32 cellular contexts compared by ENCODE assay signal in genomic region chr11:132008226-132008625, GRCh38.
"Had no signal": no experiment of that assay in that cellular context is flagged by ENCODE, and none has a peak within 500 bp of the region (broad histone marks: within the 10 kb centered on the region; RNA-seq: fewer than 3 reads in every experiment).

No MANE protein-coding gene starts in this region.

- H3K9me3 Mint-ChIP-seq: nephron progenitor cell had no signal

- H3K9me3 ChIP-seq: neutrophil, ovary, psoas muscle, spleen, stomach, thoracic aorta, thyroid gland, tibial nerve, upper lobe of left lung, vagina had no signal

- H3K4me3 ChIP-seq: ovary, psoas muscle, skin epidermis, smooth muscle cell, spleen, stomach, thoracic aorta, thyroid gland, tibial nerve, upper lobe of left lung, vagina had no signal

- H3K36me3 Mint-ChIP-seq: naive B cell; naive thymus-derived CD8-positive, alpha-beta T cell; natural killer cell treated with Interleukin-12 subunit alpha and Interleukin-12 subunit beta and Interleukin-15 and Interleukin-18, amount 100 ng/mL, for 72 hours; stimulated activated memory B cell treated with anti-CD40 and anti-IgM and Interleukin-4, amounts not matched to agents 10 μg/mL and 1 μg/mL and 100 μg/mL, for 72 hours had no signal

- H3K27ac ChIP-seq: neutrophil, ovary, parathyroid adenoma, psoas muscle, skin epidermis, spleen, stomach, thoracic aorta, thyroid gland, tibial nerve, upper lobe of left lung, vagina had no signal

- ATAC-seq: naive thymus-derived CD8-positive, alpha-beta T cell; natural killer cell treated with Interleukin-12 subunit alpha and Interleukin-12 subunit beta and Interleukin-15 and Interleukin-18, amount 100 ng/mL, for 72 hours; psoas muscle; sciatic nerve; stimulated activated memory B cell treated with anti-CD40 and anti-IgM and Interleukin-4, amounts not matched to agents 10 μg/mL and 1 μg/mL and 100 μg/mL, for 72 hours had no signal

- H3K4me1 Mint-ChIP-seq: naive B cell; stimulated activated memory B cell treated with anti-CD40 and anti-IgM and Interleukin-4, amounts not matched to agents 10 μg/mL and 1 μg/mL and 100 μg/mL, for 72 hours had no signal

- DNase-seq: naive B cell; naive thymus-derived CD8-positive, alpha-beta T cell; nucleus accumbens; ovary; posterior cingulate gyrus; psoas muscle; right cardiac atrium; spleen; stimulated activated CD4-positive, alpha-beta T cell treated with anti-CD3 and anti-CD28 coated beads, Interleukin-12 subunit alpha, Interleukin-12 subunit beta, amount 100 ng/mL, for 4 hours; stimulated activated CD4-positive, alpha-beta T cell treated with anti-CD3 and anti-CD28 coated beads, Interleukin-1b, Interleukin-23, amount 100 ng/mL, for 48 hours; stimulated activated CD4-positive, alpha-beta T cell treated with anti-CD3 and anti-CD28 coated beads, Interleukin-4, amount 100 ng/mL, for 1 hour; stimulated activated CD4-positive, alpha-beta T cell treated with anti-CD3 and anti-CD28 coated beads, Interleukin-4, amount 100 ng/mL, for 4 hours; stimulated activated CD8-positive, alpha-beta memory T cell treated with anti-CD3 and anti-CD28 coated beads, Interleukin-4, amount 100 ng/mL, for 48 hours; stimulated activated naive CD4-positive, alpha-beta T cell treated with Interleukin-2 at 50 U/mL for 16 hours; stomach; thyroid gland; trophoblast cell; upper lobe of left lung had no signal

- H3K4me2 ChIP-seq: smooth muscle cell had no signal

- FAIRE-seq: urothelium cell line had no signal

- H3K27me3 Mint-ChIP-seq: naive B cell; natural killer cell treated with Interleukin-12 subunit alpha and Interleukin-12 subunit beta and Interleukin-15 and Interleukin-18, amount 100 ng/mL, for 72 hours; stimulated activated memory B cell treated with anti-CD40 and anti-IgM and Interleukin-4, amounts not matched to agents 10 μg/mL and 1 μg/mL and 100 μg/mL, for 72 hours; stimulated activated naive CD8-positive, alpha-beta T cell treated with anti-CD3 and anti-CD28 coated beads, Interleukin-15, Interleukin-2, amounts not matched to agents 100 ng/mL and 50 ng/mL, for 24 hours had no signal

- H3K27ac Mint-ChIP-seq: naive B cell; naive thymus-derived CD8-positive, alpha-beta T cell; natural killer cell treated with Interleukin-12 subunit alpha and Interleukin-12 subunit beta and Interleukin-15 and Interleukin-18, amount 100 ng/mL, for 72 hours; nephron progenitor cell; progenitor cell of endocrine pancreas; stimulated activated memory B cell treated with anti-CD40 and anti-IgM and Interleukin-4, amounts not matched to agents 10 μg/mL and 1 μg/mL and 100 μg/mL, for 72 hours; stimulated activated naive CD8-positive, alpha-beta T cell treated with anti-CD3 and anti-CD28 coated beads, Interleukin-15, Interleukin-2, amounts not matched to agents 100 ng/mL and 50 ng/mL, for 24 hours had no signal

- H3K4me3 Mint-ChIP-seq: naive B cell; naive thymus-derived CD8-positive, alpha-beta T cell; natural killer cell treated with Interleukin-12 subunit alpha and Interleukin-12 subunit beta and Interleukin-15 and Interleukin-18, amount 100 ng/mL, for 72 hours; nephron progenitor cell; stimulated activated memory B cell treated with anti-CD40 and anti-IgM and Interleukin-4, amounts not matched to agents 10 μg/mL and 1 μg/mL and 100 μg/mL, for 72 hours; stimulated activated naive CD8-positive, alpha-beta T cell treated with anti-CD3 and anti-CD28 coated beads, Interleukin-15, Interleukin-2, amounts not matched to agents 100 ng/mL and 50 ng/mL, for 24 hours had no signal

- H2AFZ ChIP-seq: parathyroid adenoma had no signal

- H3K36me3 ChIP-seq: neutrophil, ovary, spleen, stomach, thoracic aorta, thyroid gland, tibial nerve, upper lobe of left lung, vagina had no signal

- H3K27me3 ChIP-seq: neutrophil, ovary, spleen, thyroid gland, tibial nerve, upper lobe of left lung, vagina had no signal

- H3K9ac ChIP-seq: parathyroid adenoma had no signal

- H3K4me1 ChIP-seq: parathyroid adenoma, psoas muscle, spleen, stomach, thyroid gland, tibial nerve, upper lobe of left lung, vagina had no signal

- H3K79me2 ChIP-seq: parathyroid adenoma had no signal
